In genomic region chr7:2106920-2107319, GRCh38 we compare ENCODE assay signal across 12 cellular contexts.
DNase-seq lines count a peak whose midpoint lies in the region; ATAC-seq and TF ChIP-seq lines count a peak whose summit lies in the region.
"Had no signal": no experiment of that assay in that cellular context is flagged by ENCODE, and none has a peak within 500 bp of the region (broad histone marks: within the 10 kb centered on the region; RNA-seq: fewer than 3 reads in every experiment).

No MANE protein-coding gene starts in this region.

- H3K36me3 ChIP-seq in IMR-90 (ENCODE audit: control insufficient read depth, insufficient read depth, low read length) (no peaks in the 10 kb centered on the region), testis (ENCODE audit: low read depth, missing control alignments) (no peaks in the 10 kb centered on the region)

- TF ChIP-seq POLR2A in IMR-90 (IDR thresholded peaks at IDR 0.05; ENCODE audit: low read depth, low read length), result no peak
- no peak for TF ChIP-seq POLR2A in testis (IDR thresholded peaks at IDR 0.05)

- 0 out of 2 replicates have a peak overlapping the region, but pooled peaks have one; percentile 23 for H4K91ac ChIP-seq in IMR-90 (ENCODE audit: insufficient read depth, low read depth, low read length)

- dilution Hi-C loops in IMR-90 (cut with HindIII; ENCODE audit: low sequenced_read_pairs, unreplicated experiment), result no loop called here

- H3K27ac ChIP-seq in IMR-90 (ENCODE audit: insufficient read depth, low read length) (no peak overlapping the region), testis (no peak overlapping the region)

- H3K9me1 ChIP-seq in IMR-90 (ENCODE audit: insufficient read depth, low read length), result peaks cover 21% of the 10 kb centered on the region

- H2AK9ac ChIP-seq in IMR-90 (replicated peaks; ENCODE audit: low read depth, low read length, poor library complexity), result peak overlapping the region; percentile 9

- H3K36me3 Mint-ChIP-seq in MCF 10A (ENCODE audit: insufficient read depth, unreplicated experiment), result no peaks in the 10 kb centered on the region
- peaks cover 4 to 8% of the 10 kb centered on the region in 2 donors for H3K36me3 Mint-ChIP-seq in activated naive CD4-positive, alpha-beta T cell treated with anti-CD3 and anti-CD28 coated beads, Interleukin-2, amount 50 U/mL, for 72 hours

- TF ChIP-seq RAD21 in IMR-90 (IDR thresholded peaks at IDR 0.05; ENCODE audit: low read length), result no peak

- no peak overlapping the region for H3K9ac ChIP-seq in IMR-90 (ENCODE audit: low read depth, low read length)

- H3K4me1 Mint-ChIP-seq in MCF 10A (ENCODE audit: insufficient read depth, unreplicated experiment), result peaks cover 18% of the 10 kb centered on the region

- TF ChIP-seq CTCF in IMR-90 (conservative IDR thresholded peaks at IDR 0.05; ENCODE audit: low read depth, low read length) (no peak), MCF 10A (IDR thresholded peaks at IDR 0.05; ENCODE audit: unreplicated experiment) (no peak), testis (IDR thresholded peaks at IDR 0.05) (no peak)

- peak overlapping the region; percentile 57; the same call in 1 of the 2 replicates for H2AK5ac ChIP-seq in IMR-90 (ENCODE audit: low read depth, low read length)

- in situ Hi-C loops in IMR-90 (cut with MboI; ENCODE audit: low sequenced_read_pairs), result no loop called here

- no peak overlapping the region for H2BK120ac ChIP-seq in IMR-90 (ENCODE audit: low read depth, low read length)

- H3K27me3 Mint-ChIP-seq in MCF 10A (ENCODE audit: insufficient read depth, unreplicated experiment), result no peaks in the 10 kb centered on the region
- H3K27me3 Mint-ChIP-seq: CD4-positive, CD25-positive, alpha-beta regulatory T cell; T-cell had no signal

- no peak overlapping the region for H3K4me2 ChIP-seq in IMR-90 (ENCODE audit: low read depth, low read length)

- peaks cover 47% of the 10 kb centered on the region for H3K4me1 ChIP-seq in IMR-90 (ENCODE audit: control insufficient read depth, insufficient read depth, low read length)
- peaks cover 20% of the 10 kb centered on the region for H3K4me1 ChIP-seq in testis

- 44% methylated on average over 7 of the region's 15 CpGs; no CpG with 5 or more reads in 1 of the 2 experiments for WGBS in IMR-90 (ENCODE audit: extremely low coverage in 2 of 2, insufficient read length in 1 of 2), 2 experiments
- WGBS in testis, 2 donors, result 65 to 83% methylated on average over 5 to 15 of the region's 15 CpGs

- BruUV-seq in IMR-90 (replicated peaks; lab: Mats Ljungman, UMichigan), result no TSS peak
- no TSS peak for BruUV-seq in MCF 10A (replicated peaks; lab: Mats Ljungman, UMichigan)

- H3K56ac ChIP-seq in IMR-90 (ENCODE audit: extremely low read depth, insufficient read depth, low read length), result no peak overlapping the region

- no peaks in the 10 kb centered on the region for H3K9me3 Mint-ChIP-seq in MCF 10A (ENCODE audit: unreplicated experiment)
- H3K9me3 Mint-ChIP-seq in activated naive CD4-positive, alpha-beta T cell treated with anti-CD3 and anti-CD28 coated beads, Interleukin-2, amount 50 U/mL, for 72 hours, result no peaks in the 10 kb centered on the region
- H3K9me3 Mint-ChIP-seq: T-cell had no signal

- no peak overlapping the region for H4K5ac ChIP-seq in IMR-90 (ENCODE audit: low read depth, low read length)

- H3K27me3 ChIP-seq in IMR-90 (ENCODE audit: control insufficient read depth, insufficient read depth, low read length) (no peaks in the 10 kb centered on the region), testis (no peaks in the 10 kb centered on the region)

- no peaks in the 10 kb centered on the region; the same call in 1 of the 2 replicates for H4K20me1 ChIP-seq in IMR-90 (ENCODE audit: insufficient read depth, low read length)

- no peak overlapping the region for H3K23ac ChIP-seq in IMR-90 (ENCODE audit: low read depth, low read length)

- H2AFZ ChIP-seq in IMR-90 (replicated peaks; ENCODE audit: low read length, poor library complexity), result peak overlapping the region; percentile 3

- H3K18ac ChIP-seq in IMR-90 (ENCODE audit: low read depth, low read length), result no peak overlapping the region

- CTCF ChIA-PET in IMR-90 (lab: Yijun Ruan, JAX), result no interaction called here
- CTCF ChIA-PET in MCF 10A (lab: Yijun Ruan, JAX), result interaction anchor here (0.6 kb wide), 1 partner anchor 507 kb away, joined by 3 read pairs; no protein-coding TSS in a partner anchor

- H3K27ac Mint-ChIP-seq in MCF 10A (ENCODE audit: low read depth, unreplicated experiment), result no peak overlapping the region
- peak overlapping the region in 1 of 2 donors; percentile 68 for H3K27ac Mint-ChIP-seq in activated naive CD4-positive, alpha-beta T cell treated with anti-CD3 and anti-CD28 coated beads, Interleukin-2, amount 50 U/mL, for 72 hours
- H3K27ac Mint-ChIP-seq: CD4-positive, CD25-positive, alpha-beta regulatory T cell; T-cell had no signal

- H3K4me3 ChIP-seq in IMR-90 (ENCODE audit: insufficient read depth, low read depth, low read length), result no peak overlapping the region
- no peak overlapping the region for H3K4me3 ChIP-seq in testis

- H3K4ac ChIP-seq in IMR-90 (ENCODE audit: low read depth, low read length), result peak overlapping the region; percentile 59; the same call in 1 of the 2 replicates

- H3K4me3 Mint-ChIP-seq in MCF 10A (ENCODE audit: unreplicated experiment), result no peak overlapping the region
- H3K4me3 Mint-ChIP-seq: T-cell had no signal

- ATAC-seq in IMR-90 (ENCODE audit: low read depth) (0 out of 2 replicates have a peak, but pooled peaks have one; percentile 5), left lobe of liver (peak; percentile 24), GM21717 (IDR thresholded peaks at IDR 0.05; ENCODE audit: unreplicated experiment) (no peak)
- no peak for ATAC-seq in activated naive CD4-positive, alpha-beta T cell treated with anti-CD3 and anti-CD28 coated beads, Interleukin-2, amount 50 U/mL, for 72 hours
- ATAC-seq: T-cell had no signal

- POLR2A ChIA-PET in IMR-90 (lab: Charles Lee; ENCODE audit: unreplicated experiment), result no interaction called here
- POLR2A ChIA-PET in MCF 10A (lab: Yijun Ruan, JAX), result no interaction called here

- H3K14ac ChIP-seq in IMR-90 (replicated peaks; ENCODE audit: low read depth, low read length), result no peak overlapping the region

- H3K9me3 ChIP-seq in IMR-90 (ENCODE audit: control insufficient read depth, insufficient read depth, low read length) (no peaks in the 10 kb centered on the region), testis (no peaks in the 10 kb centered on the region)

- intact Hi-C loops in IMR-90 (cut with micrococcal nuclease) (loop anchor here (10.0 kb wide), 1 partner anchor 98 kb away; no protein-coding TSS in a partner anchor), MCF 10A (cut with micrococcal nuclease) (no loop called here), testis (cut with DNase I; ENCODE audit: low total_unique reads) (no loop called here)

- H2BK15ac ChIP-seq in IMR-90 (ENCODE audit: low read depth, low read length), result no peak overlapping the region

- H4K8ac ChIP-seq in IMR-90 (ENCODE audit: low read depth in 2 of 2, low read length in 2 of 2), result no peak overlapping the region; a peak in 1 of 4 replicates

- H2BK5ac ChIP-seq in IMR-90 (ENCODE audit: low read depth, low read length, poor library complexity, severe bottlenecking), result no peak overlapping the region

- DNase-seq in COR-L47 (lab: John Stamatoyannopoulos, UW) (peak; percentile 27), IMR-90 (peak; percentile 67), MCF 10A (ENCODE audit: unreplicated experiment) (peak; percentile 92), left lobe of liver (ENCODE audit: low spot score) (no peak), testis (no peak)
- no peak for DNase-seq in activated naive CD4-positive, alpha-beta T cell treated with anti-CD3 and anti-CD28 coated beads, Interleukin-2, amount 50 U/mL, for 72 hours (ENCODE audit: low spot score in 2 of 2)
- no peak for DNase-seq in stimulated activated CD4-positive, alpha-beta T cell treated with anti-CD3 and anti-CD28 coated beads, Interleukin-12 subunit alpha, Interleukin-12 subunit beta, amount 100 ng/mL, for 4 hours
- DNase-seq: activated T-cell treated with anti-CD3 and anti-CD28 coated beads for 4 hours; CD4-positive, CD25-positive, alpha-beta regulatory T cell; NCI-H1436 treated with DMSO at 0.1 percent for 48 hours; T-cell had no signal

- no peak overlapping the region for H2BK20ac ChIP-seq in IMR-90 (ENCODE audit: low read depth, low read length)

- peaks cover 14 to 48% of the 10 kb centered on the region in 2 experiments; a peak in 3 of 4 replicates for H3K79me1 ChIP-seq in IMR-90 (ENCODE audit: low read depth in 1 of 2, low read length in 2 of 2)

TF ChIP-seq in IMR-90, 13 proteins besides CTCF, POLR2A, EP300 and RAD21 (continues in another document):
- TF ChIP-seq CHD1 (IDR thresholded peaks at IDR 0.05; ENCODE audit: low read depth, low read length) (no peak), RFX5 (IDR thresholded peaks at IDR 0.05; ENCODE audit: low read depth, low read length) (no peak), FOS (IDR thresholded peaks at IDR 0.05; ENCODE audit: low read depth, low read length) (no peak), MAZ (IDR thresholded peaks at IDR 0.05; ENCODE audit: borderline replicate concordance, low read depth, low read length) (no peak), RCOR1 (IDR thresholded peaks at IDR 0.05; ENCODE audit: insufficient replicate concordance, low read length) (no peak), NFE2L2 (IDR thresholded peaks at IDR 0.05; ENCODE audit: low read depth, low read length) (no peak), MAFK (IDR thresholded peaks at IDR 0.05; ENCODE audit: low read depth, low read length) (no peak), MXI1 (IDR thresholded peaks at IDR 0.05; ENCODE audit: borderline replicate concordance, low read depth, low read length) (no peak), SMC3 (IDR thresholded peaks at IDR 0.05; ENCODE audit: low read depth, low read length) (no peak), CEBPB (IDR thresholded peaks at IDR 0.05; ENCODE audit: low read depth, low read length) (no peak), BHLHE40 (IDR thresholded peaks at IDR 0.05; ENCODE audit: low read depth, low read length) (no peak)
- TF ChIP-seq, protein P1, sequence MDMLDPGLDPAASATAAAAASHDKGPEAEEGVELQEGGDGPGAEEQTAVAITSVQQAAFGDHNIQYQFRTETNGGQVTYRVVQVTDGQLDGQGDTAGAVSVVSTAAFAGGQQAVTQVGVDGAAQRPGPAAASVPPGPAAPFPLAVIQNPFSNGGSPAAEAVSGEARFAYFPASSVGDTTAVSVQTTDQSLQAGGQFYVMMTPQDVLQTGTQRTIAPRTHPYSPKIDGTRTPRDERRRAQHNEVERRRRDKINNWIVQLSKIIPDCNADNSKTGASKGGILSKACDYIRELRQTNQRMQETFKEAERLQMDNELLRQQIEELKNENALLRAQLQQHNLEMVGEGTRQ (IDR thresholded peaks at IDR 0.05; ENCODE audit: low read depth, low read length), result no peak

Comparison
In these comparisons a context has a peak if more than half of its experiments do, and no peak if none do; other contexts are left out.
1. DNase-seq: peak in COR-L47 (single experiment), IMR-90 (single experiment) and MCF 10A (single experiment); none in left lobe of liver (single experiment), testis (single experiment), activated naive CD4-positive, alpha-beta T cell treated with anti-CD3 and anti-CD28 coated beads, Interleukin-2, amount 50 U/mL, for 72 hours (0 of 2) and stimulated activated CD4-positive, alpha-beta T cell treated with anti-CD3 and anti-CD28 coated beads, Interleukin-12 subunit alpha, Interleukin-12 subunit beta, amount 100 ng/mL, for 4 hours (single experiment).
2. ATAC-seq: peak in IMR-90 (single experiment) and left lobe of liver (single experiment); none in activated naive CD4-positive, alpha-beta T cell treated with anti-CD3 and anti-CD28 coated beads, Interleukin-2, amount 50 U/mL, for 72 hours (0 of 2) and GM21717 (single experiment).